Comparison of ENCODE assay signal across 29 cellular contexts in the genomic region with DNA sequence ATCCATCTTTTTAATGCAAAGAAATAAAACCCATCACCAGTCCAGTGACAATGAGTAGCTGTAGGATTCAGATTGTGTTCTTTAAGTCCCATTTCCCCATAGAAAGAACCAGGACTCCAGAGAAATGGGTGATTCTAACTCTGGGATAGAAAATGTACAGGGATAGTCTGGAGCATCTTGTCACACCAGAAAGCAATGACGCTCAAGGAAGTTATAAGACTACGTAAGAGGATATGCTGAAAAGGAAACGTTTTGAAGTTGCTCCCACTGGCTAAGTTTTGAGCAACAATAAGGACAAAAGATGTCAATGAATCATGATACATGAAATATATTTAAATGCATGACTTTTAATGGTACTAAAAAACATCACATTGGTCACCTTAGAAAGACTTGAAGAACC.
"Had no signal": no experiment of that assay in that cellular context is flagged by ENCODE, and none has a peak within 500 bp of the region (broad histone marks: within the 10 kb centered on the region; RNA-seq: fewer than 3 reads in every experiment).

No MANE protein-coding gene starts in this region.

- H3K4me1 ChIP-seq: adrenal gland, body of pancreas, breast epithelium had no signal

- H3K27me3 ChIP-seq: adrenal gland, body of pancreas, brain microvascular endothelial cell, breast epithelium had no signal

- H3K4me3 ChIP-seq: adrenal gland, body of pancreas, breast epithelium had no signal

- H3K9me3 ChIP-seq: body of pancreas, breast epithelium had no signal

- H3K27ac ChIP-seq: adrenal gland, body of pancreas, brain microvascular endothelial cell, breast epithelium, VCaP had no signal

- DNase-seq: activated B cell treated with CpG ODN at 0.5 μM for 24 hours; activated CD4-positive, alpha-beta memory T cell treated with anti-CD3 and anti-CD28 coated beads, Interleukin-2, amount 10 ng/mL, durations not matched to agents 7 days and 5 days; activated CD4-positive, alpha-beta T cell treated with anti-CD3 and anti-CD28 coated beads for 48 hours; activated CD4-positive, alpha-beta T cell treated with anti-CD3 and anti-CD28 coated beads, Interleukin-2, amount 10 ng/mL, durations not matched to agents 7 days and 5 days; activated CD4-positive, alpha-beta T cell treated with anti-CD3 and anti-CD28 coated beads, Interleukin-2, amount 50 U/mL, for 48 hours; activated CD4-positive, CD25-positive, alpha-beta regulatory T cell treated with anti-CD3 and anti-CD28 coated beads, Interleukin-2, amount 50 U/mL, for 72 hours; activated CD8-positive, alpha-beta memory T cell treated with anti-CD3 and anti-CD28 coated beads for 24 hours; activated CD8-positive, alpha-beta memory T cell treated with anti-CD3 and anti-CD28 coated beads, Interleukin-2, amount 10 ng/mL, durations not matched to agents 7 days and 5 days; activated CD8-positive, alpha-beta memory T cell treated with anti-CD3 and anti-CD28 coated beads, Interleukin-2, amount 50 U/mL, for 48 hours; activated CD8-positive, alpha-beta T cell treated with anti-CD3 and anti-CD28 coated beads, Interleukin-2, amount 10 ng/mL, durations not matched to agents 7 days and 5 days; activated effector memory CD4-positive, alpha-beta T cell treated with Interleukin-2 at 50 U/mL for 16 hours; activated gamma-delta T cell treated with Interleukin-2 at 50 U/mL for 16 hours; activated naive CD4-positive, alpha-beta T cell; activated naive CD4-positive, alpha-beta T cell treated with anti-CD3 and anti-CD28 coated beads for 36 hours; activated naive CD4-positive, alpha-beta T cell treated with anti-CD3 and anti-CD28 coated beads, Interleukin-2, amount 50 U/mL, for 16 hours; activated naive CD8-positive, alpha-beta T cell treated with anti-CD3 and anti-CD28 coated beads for 36 hours; activated T-cell treated with anti-CD3 and anti-CD28 coated beads, Interleukin-2, amount 50 U/mL, for 24 hours; activated T-cell treated with anti-CD3 and anti-CD28 coated beads, Interleukin-2, amount 50 U/mL, for 48 hours; adrenal gland; amniotic stem cell; aorta; body of pancreas; brain microvascular endothelial cell; central memory CD4-positive, alpha-beta T cell; T-helper 1 cell; T-helper 2 cell; T-helper 9 cell had no signal

- H3K36me3 ChIP-seq: adrenal gland, brain microvascular endothelial cell, breast epithelium had no signal
